In the genomic region with DNA sequence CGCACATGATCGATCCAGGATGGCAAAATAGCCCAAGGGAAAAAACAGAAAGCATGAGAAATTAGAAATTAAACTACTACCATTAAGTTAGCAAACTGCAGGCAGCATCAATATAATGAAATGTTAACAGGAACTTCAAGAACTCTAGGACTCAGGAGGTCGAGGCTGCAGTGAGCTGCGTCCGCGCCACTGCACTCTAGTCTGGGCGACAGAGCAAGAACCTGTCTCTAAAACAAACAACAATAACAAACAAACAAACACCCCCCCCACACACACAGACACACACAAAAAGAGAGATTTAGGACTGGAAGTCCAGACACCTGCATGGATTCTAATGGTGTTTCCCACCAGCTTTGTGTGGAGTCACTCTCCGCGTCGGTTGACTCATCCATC, we compare ENCODE assay signal across 8 cellular contexts. TPM values are rescaled to one million over a fixed set of nuclear protein-coding genes. Genes with fewer than 3 reads are reported as not detected.
DNase-seq lines count a peak whose midpoint lies in the region; ATAC-seq and TF ChIP-seq lines count a peak whose summit lies in the region.

No MANE protein-coding gene starts in this region.

- in situ Hi-C loops in brain microvascular endothelial cell (cut with HindIII; ENCODE audit: low pct_ligation_motif_present, low sequenced_read_pairs) = loop anchor here (25.0 kb wide), 1 partner anchor 166 kb away; a partner anchor contains a TSS

- H3K27me3 ChIP-seq in left ventricle myocardium inferior (ENCODE audit: low read depth) (peaks cover 3% of the 10 kb centered on the region), brain microvascular endothelial cell (replicated peaks) (no peaks in the 10 kb centered on the region)

- peak overlapping the region; percentile 82 for H3K4me3 Mint-ChIP-seq in mesothelial cell of epicardium

- H3K27me3 Mint-ChIP-seq in mesothelial cell of epicardium (ENCODE audit: low read depth) = no peaks in the 10 kb centered on the region

- peak overlapping the region; percentile 98 for H3K27ac ChIP-seq in left ventricle myocardium inferior (replicated peaks)
- H3K27ac ChIP-seq in brain microvascular endothelial cell = no peak overlapping the region

- no peak for DNase-seq in left ventricle myocardium inferior
- no peak for DNase-seq in cardiac septum (ENCODE audit: low spot score)
- DNase-seq in brain microvascular endothelial cell = no peak
- DNase-seq in mesothelial cell of epicardium (ENCODE audit: low spot score in 2 of 2, unreplicated experiment in 2 of 2) = no peak
- no peak for DNase-seq in stimulated activated CD4-positive, alpha-beta T cell treated with anti-CD3 and anti-CD28 coated beads, Interleukin-1b, Interleukin-23, amount 100 ng/mL, for 48 hours
- DNase-seq in NCI-H1694 (lab: John Stamatoyannopoulos, UW) = no peak
- DNase-seq in HuH-7.5 (ENCODE audit: low spot score) = no peak

- TF ChIP-seq CTCF in left ventricle myocardium inferior (IDR thresholded peaks at IDR 0.05; ENCODE audit: borderline replicate concordance) (no peak), brain microvascular endothelial cell (IDR thresholded peaks at IDR 0.05; ENCODE audit: low read depth, low read length, missing control alignments) (no peak), mesothelial cell of epicardium (IDR thresholded peaks at IDR 0.05; ENCODE audit: unreplicated experiment) (no peak)

- H3K4me1 Mint-ChIP-seq in mesothelial cell of epicardium = peaks cover 16% of the 10 kb centered on the region

- peaks cover 32% of the 10 kb centered on the region for H3K4me1 ChIP-seq in left ventricle myocardium inferior

- ATAC-seq in GM19397 (IDR thresholded peaks at IDR 0.05; ENCODE audit: unreplicated experiment) = no peak

- no peaks in the 10 kb centered on the region for H3K9me3 ChIP-seq in left ventricle myocardium inferior (replicated peaks)

- intact Hi-C loops in left ventricle myocardium inferior (cut with micrococcal nuclease) (loop anchor here (10.0 kb wide), 1 partner anchor 79 kb away; a partner anchor contains a TSS), cardiac septum (cut with DNase I) (loop anchor here (5.0 kb wide), 1 partner anchor 81 kb away; a partner anchor contains a TSS)

- H3K36me3 ChIP-seq in left ventricle myocardium inferior (peaks cover 23% of the 10 kb centered on the region), brain microvascular endothelial cell (replicated peaks) (no peaks in the 10 kb centered on the region)

- peaks cover 20% of the 10 kb centered on the region for H3K36me3 Mint-ChIP-seq in mesothelial cell of epicardium

- peak overlapping the region; percentile 94 for H3K27ac Mint-ChIP-seq in mesothelial cell of epicardium

- H3K9me3 Mint-ChIP-seq in mesothelial cell of epicardium = peaks cover 8% of the 10 kb centered on the region

- peak overlapping the region; percentile 92 for H3K4me3 ChIP-seq in left ventricle myocardium inferior
- H3K4me3 ChIP-seq in brain microvascular endothelial cell (ENCODE audit: low read depth, low read length) = peak overlapping the region; percentile 82

RNA-seq across cellular contexts. Expression of a gene that starts 0.5 kb away (rescaled TPM):
- total RNA-seq in left ventricle myocardium inferior = 29.8 TPM
- 27.3 TPM for total RNA-seq in cardiac septum
- 27.3 to 29.5 TPM (median 29.3 TPM) in 3 replicates for total RNA-seq in mesothelial cell of epicardium

RNA-seq across cellular contexts. Expression of a gene that starts 16.4 kb away (rescaled TPM):
- total RNA-seq in left ventricle myocardium inferior (31.9 TPM), cardiac septum (23.1 TPM), mesothelial cell of epicardium (31.8 to 35.4 TPM (median 33.1 TPM) in 3 replicates)

RNA-seq across cellular contexts. Expression of a gene that starts 26.3 kb away (rescaled TPM):
- total RNA-seq in left ventricle myocardium inferior = 2.4 TPM
- 2.9 TPM for total RNA-seq in cardiac septum
- 0.45 TPM in 1 of 3 replicates, not detected in the others for total RNA-seq in mesothelial cell of epicardium

RNA-seq across cellular contexts. Expression of a gene that starts 38.8 kb away (rescaled TPM):
- total RNA-seq in left ventricle myocardium inferior (8.1 TPM), cardiac septum (7.5 TPM), mesothelial cell of epicardium (10.7 to 12.6 TPM (median 11.8 TPM) in 3 replicates)

RNA-seq across cellular contexts. Expression of a gene that starts 51.0 kb away (rescaled TPM):
- total RNA-seq in left ventricle myocardium inferior (5.0 TPM), cardiac septum (6.1 TPM), mesothelial cell of epicardium (24.2 to 25.2 TPM (median 24.8 TPM) in 3 replicates)
